ENCODE assay signal across 6 cellular contexts in genomic region chr12:6970096-6970527, GRCh38. TPM values are rescaled to one million over a fixed set of nuclear protein-coding genes. Genes with fewer than 3 reads are reported as not detected.
DNase-seq lines count a peak whose midpoint lies in the region; ATAC-seq, FAIRE-seq and TF ChIP-seq lines count a peak whose summit lies in the region.

No MANE protein-coding gene starts in this region.

- H3K4me3 ChIP-seq in HCT116 (replicated peaks in 1 of 2; ENCODE audit: low read depth in 1 of 2, low read length in 2 of 2) (peak overlapping the region; percentile 96 to 100), keratinocyte (ENCODE audit: control insufficient read depth in 2 of 3, extremely low read depth in 1 of 3, insufficient read depth in 2 of 3, low read depth in 1 of 3, low read length in 3 of 3) (peak overlapping the region; percentile 85 to 87 (median 87))

- H3K36me3 ChIP-seq in HCT116 (ENCODE audit: control insufficient read depth in 1 of 2, insufficient read depth in 2 of 2, low read length in 2 of 2) (peaks cover 35 to 62% of the 10 kb centered on the region in 2 experiments), keratinocyte (ENCODE audit: control insufficient read depth in 2 of 2, extremely low read depth in 1 of 2, insufficient read depth in 2 of 2, low read length in 2 of 2) (peaks cover 30 to 60% of the 10 kb centered on the region in 2 experiments)

- H2AFZ ChIP-seq in HCT116 (ENCODE audit: low read depth, low read length, poor library complexity, severe bottlenecking) = no peak overlapping the region
- H2AFZ ChIP-seq in keratinocyte (ENCODE audit: control insufficient read depth, low read length) = peak overlapping the region; percentile 41

- no peaks in the 10 kb centered on the region for H3K27me3 ChIP-seq in HCT116 (ENCODE audit: insufficient read depth, low read length)
- H3K27me3 ChIP-seq in keratinocyte (ENCODE audit: control insufficient read depth, extremely low read depth, insufficient read depth, low read length) = no peaks in the 10 kb centered on the region

- POLR2A ChIA-PET in HCT116 (lab: Charles Lee) = interaction anchor here (1.4 to 2.8 kb wide), 3 partner anchors 8 to 26 kb away, joined by 3 to 13 read pairs (median 11); partner anchors contain the start of genes C12orf57 and RNU7-1

- FAIRE-seq in keratinocyte (lab: Jason Lieb, UNC) = no peak
- no peak for FAIRE-seq in H54 (lab: Jason Lieb, UNC)

- H4K20me1 ChIP-seq in HCT116 (ENCODE audit: insufficient read depth) (peaks cover 8% of the 10 kb centered on the region; the same call in 1 of the 2 replicates), keratinocyte (ENCODE audit: control insufficient read depth, extremely low read depth, insufficient read depth, low read length) (peaks cover 2% of the 10 kb centered on the region)

- DNase-seq in HCT116 (ENCODE audit: low read depth, low spot score) = no peak
- peak; percentile 27 for DNase-seq in SW480 (ENCODE audit: low spot score)
- DNase-seq in keratinocyte (ENCODE audit: low read depth, low spot score) = no peak
- DNase-seq in H54 (ENCODE audit: insufficient read length, low spot score) = no peak
- DNase-seq in NCI-H1092 treated with DMSO at 0.1 percent for 48 hours (lab: John Stamatoyannopoulos, UW) = no peak
- no peak for DNase-seq in iPS-NIHi11 (ENCODE audit: low spot score)

- peaks cover 3% of the 10 kb centered on the region for H3K9me1 ChIP-seq in keratinocyte (ENCODE audit: control insufficient read depth, extremely low read depth, insufficient read depth, low read length)

- H3K4me1 ChIP-seq in HCT116 (ENCODE audit: control insufficient read depth in 1 of 2, insufficient read depth in 2 of 2, low read length in 2 of 2) (peaks cover 26 to 49% of the 10 kb centered on the region in 2 experiments), keratinocyte (ENCODE audit: control insufficient read depth, extremely low read depth, insufficient read depth, low read length) (peaks cover 32% of the 10 kb centered on the region)

- H3K27ac ChIP-seq in HCT116 (ENCODE audit: low read depth, low read length) (peak overlapping the region; percentile 77), keratinocyte (ENCODE audit: control insufficient read depth, insufficient read depth, low read length) (peak overlapping the region; percentile 95)

- RAD21 ChIA-PET in HCT116 (lab: Charles Lee; ENCODE audit: low non-redundant PET in 1 of 2, low total read pairs in 2 of 2, uncharacterized antibody in 2 of 2, unreplicated experiment in 2 of 2) = no interaction called here

- dilution Hi-C loops in keratinocyte (cut with MboI; ENCODE audit: extremely low pct_ligation_motif_present, low sequenced_read_pairs) = no loop called here

- H3K9ac ChIP-seq in HCT116 (ENCODE audit: low read length) (peak overlapping the region; percentile 93), keratinocyte (ENCODE audit: control insufficient read depth, extremely low read depth, insufficient read depth, low read length) (peak overlapping the region; percentile 98)

- TF ChIP-seq POLR2A in HCT116 (IDR thresholded peaks at IDR 0.05; ENCODE audit: borderline replicate concordance, extremely low read depth, insufficient read depth, insufficient read length) = no peak
- no peak for TF ChIP-seq POLR2A in H54 (IDR thresholded peaks at IDR 0.05; ENCODE audit: low read depth, low read length)

- H3K9me2 ChIP-seq in HCT116 (ENCODE audit: insufficient read depth) = no peaks in the 10 kb centered on the region

- BruUV-seq in HCT116 (replicated peaks; lab: Mats Ljungman, UMichigan) = TSS peak; percentile 63

- H3K4me2 ChIP-seq in HCT116 (ENCODE audit: low read length) = peak overlapping the region; percentile 86
- peak overlapping the region; percentile 86 for H3K4me2 ChIP-seq in keratinocyte (ENCODE audit: control insufficient read depth, extremely low read depth, insufficient read depth, low read depth, low read length)

- intact Hi-C loops in HCT116 (cut with micrococcal nuclease) = loop anchor here (1.0 to 5.0 kb wide), 4 partner anchors 49 to 138 kb away; partner anchors contain the start of genes C1R and LPCAT3

- H3K9me3 ChIP-seq in HCT116 (ENCODE audit: control insufficient read depth in 1 of 2, insufficient read depth in 1 of 2, low read depth in 1 of 2, low read length in 2 of 2) (no peaks in the 10 kb centered on the region), keratinocyte (ENCODE audit: control insufficient read depth, low read depth, low read length) (no peaks in the 10 kb centered on the region)

- peak; percentile 39 for ATAC-seq in HCT116

- TF ChIP-seq RAD21 in HCT116 (IDR thresholded peaks at IDR 0.05; ENCODE audit: low read depth) = no peak

- TF ChIP-seq CTCF in HCT116 (IDR thresholded peaks at IDR 0.05 in 2 of 3, conservative IDR thresholded peaks at IDR 0.05 in 1 of 3; ENCODE audit: borderline replicate concordance in 1 of 3, insufficient read depth in 1 of 3, low read depth in 2 of 3, low read length in 2 of 3) = no peak
- TF ChIP-seq CTCF in keratinocyte (optimal IDR thresholded peaks at IDR 0.05 in 1 of 3, IDR thresholded peaks at IDR 0.05 in 1 of 3, conservative IDR thresholded peaks at IDR 0.05 in 1 of 3; ENCODE audit: extremely low read depth in 1 of 3, insufficient read depth in 2 of 3, low read length in 3 of 3) = no peak

- H3K79me2 ChIP-seq in HCT116 (ENCODE audit: insufficient read depth, low read length) (peaks cover 93% of the 10 kb centered on the region), keratinocyte (ENCODE audit: control insufficient read depth, insufficient read depth, low read length) (peaks cover 81% of the 10 kb centered on the region)

- CTCF ChIA-PET in HCT116 (lab: Charles Lee) = no interaction called here

RNA-seq across cellular contexts. Expression of gene PHB2, which starts 0.4 kb away (rescaled TPM):
- total RNA-seq in HCT116 (2021; ENCODE audit: unreplicated experiment) = 466 TPM
- 331 and 372 TPM in 2 replicates for polyA plus RNA-seq in HCT116 (2012)
- polyA plus RNA-seq in keratinocyte = 225 to 270 TPM (median 244 TPM) in 3 replicates
- polyA plus RNA-seq in keratinocyte (2011; ENCODE audit: low read depth) = 45.5 TPM
- polyA plus RNA-seq in keratinocyte (2011; cell fraction: cytosol; rRNA removed) = 214 and 236 TPM in 2 replicates
- polyA plus RNA-seq in keratinocyte (2011; cell fraction: nucleus; rRNA removed) = 161 and 173 TPM in 2 replicates
- 97.6 and 161 TPM in 2 replicates for polyA plus RNA-seq in keratinocyte (2012; ENCODE audit: low replicate concordance)
- 102 to 141 TPM (median 127 TPM) in 3 replicates for polyA minus RNA-seq in keratinocyte
- 116 TPM for polyA minus RNA-seq in keratinocyte (2011; cell fraction: cytosol; rRNA and poly(A)+ RNA removed)
- 52.7 and 53.3 TPM in 2 replicates for polyA minus RNA-seq in keratinocyte (2011; cell fraction: nucleus; rRNA and poly(A)+ RNA removed)

RNA-seq across cellular contexts. Expression of gene EMG1, which starts 0.6 kb away (rescaled TPM):
- total RNA-seq in HCT116 (2021; ENCODE audit: unreplicated experiment) = 111 TPM
- 80.4 and 92.7 TPM in 2 replicates for polyA plus RNA-seq in HCT116 (2012)
- 61.6 to 104 TPM (median 76.9 TPM) in 3 replicates for polyA plus RNA-seq in keratinocyte
- 56.1 TPM for polyA plus RNA-seq in keratinocyte (2011; ENCODE audit: low read depth)
- polyA plus RNA-seq in keratinocyte (2011; cell fraction: cytosol; rRNA removed) = 73.4 and 74.3 TPM in 2 replicates
- polyA plus RNA-seq in keratinocyte (2011; cell fraction: nucleus; rRNA removed) = 48.1 and 49.0 TPM in 2 replicates
- polyA plus RNA-seq in keratinocyte (2012; ENCODE audit: low replicate concordance) = 79.0 and 91.0 TPM in 2 replicates
- 24.4 to 38.8 TPM (median 30.2 TPM) in 3 replicates for polyA minus RNA-seq in keratinocyte
- 21.5 TPM for polyA minus RNA-seq in keratinocyte (2011; cell fraction: cytosol; rRNA and poly(A)+ RNA removed)
- 7.2 and 15.8 TPM in 2 replicates for polyA minus RNA-seq in keratinocyte (2011; cell fraction: nucleus; rRNA and poly(A)+ RNA removed)

RNA-seq across cellular contexts. Expression of gene PTPN6, which starts 19.0 kb away (rescaled TPM):
- 47.7 TPM for total RNA-seq in HCT116 (2021; ENCODE audit: unreplicated experiment)
- 63.9 and 64.2 TPM in 2 replicates for polyA plus RNA-seq in HCT116 (2012)
- polyA plus RNA-seq in keratinocyte = 18.7 to 21.0 TPM (median 19.7 TPM) in 3 replicates
- 29.9 TPM for polyA plus RNA-seq in keratinocyte (2011; ENCODE audit: low read depth)
- 11.7 and 19.6 TPM in 2 replicates for polyA plus RNA-seq in keratinocyte (2011; cell fraction: cytosol; rRNA removed)
- polyA plus RNA-seq in keratinocyte (2011; cell fraction: nucleus; rRNA removed) = 28.5 and 37.9 TPM in 2 replicates
- polyA plus RNA-seq in keratinocyte (2012; ENCODE audit: low replicate concordance) = 24.7 and 25.1 TPM in 2 replicates
- polyA minus RNA-seq in keratinocyte = 14.2 to 34.8 TPM (median 17.7 TPM) in 3 replicates
- polyA minus RNA-seq in keratinocyte (2011; cell fraction: cytosol; rRNA and poly(A)+ RNA removed) = 23.8 TPM
- polyA minus RNA-seq in keratinocyte (2011; cell fraction: nucleus; rRNA and poly(A)+ RNA removed) = 5.6 and 10.3 TPM in 2 replicates

RNA-seq across cellular contexts. Expression of gene C12orf57, which starts 26.3 kb away (rescaled TPM):
- total RNA-seq in HCT116 (2021; ENCODE audit: unreplicated experiment) = 202 TPM
- polyA plus RNA-seq in HCT116 (2012) = 409 and 485 TPM in 2 replicates
- 121 to 211 TPM (median 137 TPM) in 3 replicates for polyA plus RNA-seq in keratinocyte
- polyA plus RNA-seq in keratinocyte (2011; ENCODE audit: low read depth) = 27.9 TPM
- 145 and 239 TPM in 2 replicates for polyA plus RNA-seq in keratinocyte (2011; cell fraction: cytosol; rRNA removed)
- 64.7 and 79.2 TPM in 2 replicates for polyA plus RNA-seq in keratinocyte (2011; cell fraction: nucleus; rRNA removed)
- polyA plus RNA-seq in keratinocyte (2012; ENCODE audit: low replicate concordance) = 106 and 137 TPM in 2 replicates
- 30.4 to 74.9 TPM (median 35.3 TPM) in 3 replicates for polyA minus RNA-seq in keratinocyte
- 64.5 TPM for polyA minus RNA-seq in keratinocyte (2011; cell fraction: cytosol; rRNA and poly(A)+ RNA removed)
- 20.9 and 21.8 TPM in 2 replicates for polyA minus RNA-seq in keratinocyte (2011; cell fraction: nucleus; rRNA and poly(A)+ RNA removed)

RNA-seq across cellular contexts. Expression of gene RNU7-1, which starts 26.5 kb away (rescaled TPM):
- not detected for total RNA-seq in HCT116 (2021; ENCODE audit: unreplicated experiment)
- not detected in 2 replicates for polyA plus RNA-seq in HCT116 (2012)
- not detected in 3 replicates for polyA plus RNA-seq in keratinocyte
- not detected for polyA plus RNA-seq in keratinocyte (2011; ENCODE audit: low read depth)
- polyA plus RNA-seq in keratinocyte (2011; cell fraction: cytosol; rRNA removed) = not detected in 2 replicates
- not detected in 2 replicates for polyA plus RNA-seq in keratinocyte (2011; cell fraction: nucleus; rRNA removed)
- not detected in 2 replicates for polyA plus RNA-seq in keratinocyte (2012; ENCODE audit: low replicate concordance)
- polyA minus RNA-seq in keratinocyte = not detected in 3 replicates
- not detected for polyA minus RNA-seq in keratinocyte (2011; cell fraction: cytosol; rRNA and poly(A)+ RNA removed)
- polyA minus RNA-seq in keratinocyte (2011; cell fraction: nucleus; rRNA and poly(A)+ RNA removed) = not detected in 2 replicates
